8 cellular contexts compared by ENCODE assay signal in genomic region chr1:161020573-161021167, GRCh38. TPM values are rescaled to one million over a fixed set of nuclear protein-coding genes. Genes with fewer than 3 reads are reported as not detected.
DNase-seq lines count a peak whose midpoint lies in the region; FAIRE-seq and TF ChIP-seq lines count a peak whose summit lies in the region.

Gene F11R, minus strand, starts transcription at chr1:161021152. Its CDS starts 79 bp downstream, at chr1:161021073.

- no peaks in the 10 kb centered on the region for H3K9me2 ChIP-seq in MM.1S (replicated peaks; ENCODE audit: insufficient read depth, low read length)

- no peaks in the 10 kb centered on the region for H3K36me3 ChIP-seq in MM.1S (replicated peaks; ENCODE audit: insufficient read depth, low read length)

- H3K4me2 ChIP-seq in MM.1S (ENCODE audit: low read depth, low read length) = peak within 1 kb of the TSS; percentile 78

- H3K9me3 Mint-ChIP-seq in nephron = no peaks in the 10 kb centered on the region

- H3K27ac ChIP-seq in 22Rv1 (peak within 1 kb of the TSS; percentile 90), MM.1S (ENCODE audit: low read length) (peak within 1 kb of the TSS; percentile 81)

- no peaks in the 10 kb centered on the region for H3K9me3 ChIP-seq in MM.1S (replicated peaks; ENCODE audit: insufficient read depth, low read length)

- in situ Hi-C loops in G401 (cut with HindIII; ENCODE audit: low sequenced_read_pairs) = no loop called here

- peaks cover 56% of the 10 kb centered on the region for H3K27me3 Mint-ChIP-seq in nephron (ENCODE audit: low read depth)

- peaks cover 44% of the 10 kb centered on the region for H3K79me2 ChIP-seq in MM.1S (ENCODE audit: low read length)

- no peaks in the 10 kb centered on the region for H4K20me1 ChIP-seq in MM.1S (ENCODE audit: insufficient read depth, low read length)

- TF ChIP-seq CTCF in 22Rv1 (IDR thresholded peaks at IDR 0.05) (0 out of 2 replicates have a peak, but pooled peaks have one; percentile 9), MM.1S (IDR thresholded peaks at IDR 0.05; ENCODE audit: low read length) (peak; percentile 41), fibroblast of the aortic adventitia (IDR thresholded peaks at IDR 0.05; ENCODE audit: insufficient read depth, low read length) (no peak), nephron (IDR thresholded peaks at IDR 0.05; ENCODE audit: unreplicated experiment in 3 of 3) (peak in 2 of 3 experiments; percentile 12 to 18)

- peak within 1 kb of the TSS; percentile 83 for H3K9ac ChIP-seq in MM.1S (ENCODE audit: low read length)

- H2AFZ ChIP-seq in MM.1S (ENCODE audit: low read length) = peak within 1 kb of the TSS; percentile 80

- no peaks in the 10 kb centered on the region for H3K36me3 Mint-ChIP-seq in nephron (ENCODE audit: low read depth)

- peak within 1 kb of the TSS; percentile 62 to 94 (median 81) for H3K27ac Mint-ChIP-seq in nephron

- peaks cover 15% of the 10 kb centered on the region for H3K4me1 Mint-ChIP-seq in nephron

- H3K27me3 ChIP-seq in MM.1S (replicated peaks; ENCODE audit: insufficient read depth, low read length) = no peaks in the 10 kb centered on the region

- H3K4me3 ChIP-seq in MM.1S (ENCODE audit: low read length) (peak within 1 kb of the TSS; percentile 81), fibroblast of the aortic adventitia (ENCODE audit: low read depth, low read length) (peak within 1 kb of the TSS; percentile 58)

- CTCF ChIA-PET in HEK293T (lab: Yijun Ruan, JAX) = interaction anchor here (0.6 to 0.8 kb wide), 2 partner anchors 23 to 24 kb away, joined by 3 read pairs; no protein-coding TSS in a partner anchor

- H3K4me1 ChIP-seq in MM.1S (ENCODE audit: low read length) = peaks cover 16% of the 10 kb centered on the region

- DNase-seq in G401 (ENCODE audit: low spot score) (no peak), HEK293T (ENCODE audit: extremely low spot score) (peak; percentile 63), MM.1S (peak; percentile 71), fibroblast of the aortic adventitia (ENCODE audit: low read depth) (no peak), RCC 7860 (ENCODE audit: low spot score) (no peak)
- peak; percentile 46 for DNase-seq in activated CD4-positive, CD25-positive, alpha-beta regulatory T cell treated with anti-CD3 and anti-CD28 coated beads, Interleukin-2, amount 50 U/mL, for 72 hours

- H3F3A ChIP-seq in MM.1S (ENCODE audit: insufficient read depth, low read length) = peaks cover 10% of the 10 kb centered on the region

- no peak for FAIRE-seq in RCC 7860 (lab: Jason Lieb, UNC)

- H3K4me3 Mint-ChIP-seq in nephron = peak within 1 kb of the TSS; percentile 85 to 89 (median 89)

- POLR2A ChIA-PET in HEK293T (lab: Yijun Ruan, JAX) = interaction anchor here (0.7 to 2.8 kb wide), 9 partner anchors 10 to 293 kb away, joined by 3 to 32 read pairs (median 5); partner anchors contain the start of genes DEDD, NIT1, PFDN2 and SDHC

TF ChIP-seq in HEK293T, 16 proteins besides CTCF, POLR2A, EP300 and RAD21:
- no peak for TF ChIP-seq FOXK2 (IDR thresholded peaks at IDR 0.05)
- no peak for TF ChIP-seq FOXM1 (IDR thresholded peaks at IDR 0.05; ENCODE audit: borderline replicate concordance)
- TF ChIP-seq NFRKB (IDR thresholded peaks at IDR 0.05) = no peak
- no peak for TF ChIP-seq ELF4 (IDR thresholded peaks at IDR 0.05)
- TF ChIP-seq ARNT (IDR thresholded peaks at IDR 0.05) = no peak
- TF ChIP-seq ZNF384 (IDR thresholded peaks at IDR 0.05) = no peak
- no peak for TF ChIP-seq SP1 (IDR thresholded peaks at IDR 0.05)
- TF ChIP-seq BHLHE40 (IDR thresholded peaks at IDR 0.05; ENCODE audit: borderline replicate concordance) = no peak
- no peak for TF ChIP-seq HDGF (IDR thresholded peaks at IDR 0.05; ENCODE audit: borderline replicate concordance)
- no peak for TF ChIP-seq FOXA1 (IDR thresholded peaks at IDR 0.05)
- no peak for TF ChIP-seq SUZ12 (IDR thresholded peaks at IDR 0.05)
- no peak for TF ChIP-seq CTBP1 (IDR thresholded peaks at IDR 0.05; ENCODE audit: borderline replicate concordance)
- TF ChIP-seq TARDBP (IDR thresholded peaks at IDR 0.05) = no peak
- no peak for TF ChIP-seq L3MBTL2 (conservative IDR thresholded peaks at IDR 0.05)
- no peak for TF ChIP-seq LEF1 (IDR thresholded peaks at IDR 0.05; ENCODE audit: borderline replicate concordance)
- no peak for TF ChIP-seq PKNOX1 (IDR thresholded peaks at IDR 0.05)

RNA-seq across cellular contexts. Expression of gene F11R, which starts in this region (rescaled TPM):
- 47.6 and 60.7 TPM in 2 replicates for total RNA-seq in G401 (2014; rRNA removed; shearing (Covaris generic))
- 0.36 and 3.3 TPM in 2 replicates for total RNA-seq in fibroblast of the aortic adventitia (ENCODE audit: low replicate concordance)

Comparison
In these comparisons a context has a peak if more than half of its experiments do, and no peak if none do; other contexts are left out.
1. RNA of gene F11R (total RNA-seq): 47.6 to 60.7 TPM in G401; 0.36 to 3.3 TPM in fibroblast of the aortic adventitia; every median in the first group is over 10 times any median in the second.
2. DNase-seq: peak in HEK293T (single experiment), MM.1S (single experiment) and activated CD4-positive, CD25-positive, alpha-beta regulatory T cell treated with anti-CD3 and anti-CD28 coated beads, Interleukin-2, amount 50 U/mL, for 72 hours (single experiment); none in G401 (single experiment), fibroblast of the aortic adventitia (single experiment) and RCC 7860 (single experiment).